10 cellular contexts compared by ENCODE assay signal in the genomic region with DNA sequence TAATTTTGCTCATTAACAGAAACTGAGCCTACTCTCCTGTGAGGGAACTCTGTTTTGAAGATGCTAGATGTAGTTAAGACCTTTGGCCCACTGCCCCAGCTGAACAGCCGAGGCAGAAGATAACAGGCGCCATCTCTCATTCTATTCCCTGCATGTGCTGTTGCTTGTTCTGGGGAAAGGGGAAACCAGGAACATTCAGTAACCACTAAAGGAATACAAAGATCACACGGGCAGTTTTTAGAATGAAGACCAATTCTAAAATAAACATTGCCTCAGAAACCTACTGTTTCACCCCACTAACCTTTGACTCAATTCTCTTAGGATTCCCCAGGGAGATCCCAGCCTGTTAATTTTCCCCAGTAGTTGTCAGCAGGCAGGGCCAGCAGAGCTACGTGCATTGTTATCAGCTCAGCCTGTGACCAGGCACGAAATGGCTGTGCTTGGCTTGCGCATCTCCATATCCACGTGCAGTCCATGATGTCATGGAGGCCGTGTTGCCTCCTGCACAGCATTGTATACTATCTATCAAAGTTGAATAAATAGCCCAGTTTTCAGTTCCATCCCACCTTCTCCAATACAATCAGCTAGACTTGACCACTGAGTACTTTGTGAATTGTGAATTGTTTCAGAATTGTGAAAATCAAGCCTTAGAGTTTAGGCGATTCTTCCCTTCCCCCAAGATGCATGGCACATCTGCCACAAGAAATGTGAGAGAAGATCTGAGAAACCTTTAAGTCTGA. TPM values are rescaled to one million over a fixed set of nuclear protein-coding genes. Genes with fewer than 3 reads are reported as not detected.
A peak's percentile ranks its signal among the peaks of the same experiment; 100 is the strongest.
DNase-seq lines count a peak whose midpoint lies in the region; ATAC-seq and TF ChIP-seq lines count a peak whose summit lies in the region.
"Had no signal": no experiment of that assay in that cellular context is flagged by ENCODE, and none has a peak within 500 bp of the region (broad histone marks: within the 10 kb centered on the region; RNA-seq: fewer than 3 reads in every experiment).

No MANE protein-coding gene starts in this region.

- TF ChIP-seq CTCF in WTC11 (IDR thresholded peaks at IDR 0.05) (no peak), ovary (IDR thresholded peaks at IDR 0.05) (no peak), coronary artery (IDR thresholded peaks at IDR 0.05) (no peak)

- H3K9me3 ChIP-seq in ovary: no peaks in the 10 kb centered on the region

- peaks cover 44% of the 10 kb centered on the region for H3K4me1 Mint-ChIP-seq in WTC11

- DNase-seq in ELF-1 (ENCODE audit: low read depth, low spot score) (peak; percentile 24), WTC11 (ENCODE audit: low spot score) (no peak), Right ventricle myocardium superior (peak; percentile 58), ovary (peak; percentile 20 to 69 (median 34)), NCI-H526 treated with DMSO at 0.1 percent for 48 hours (lab: John Stamatoyannopoulos, UW) (no peak), coronary artery (ENCODE audit: low spot score) (no peak)
- no peak for DNase-seq in NK-92 treated with Interleukin-12 subunit alpha and Interleukin-12 subunit beta, amount 100 ng/mL, for 24 hours (lab: John Stamatoyannopoulos, UW)
- DNase-seq: NCI-H1105 had no signal

- no peaks in the 10 kb centered on the region for H3K36me3 ChIP-seq in ovary

- TF ChIP-seq EP300 in ovary (IDR thresholded peaks at IDR 0.05): no peak

- no peaks in the 10 kb centered on the region for H3K9me3 Mint-ChIP-seq in WTC11
- H3K9me3 Mint-ChIP-seq: T-helper 1 cell treated with Interleukin-12 subunit alpha and Interleukin-12 subunit beta and Interleukin-4 antibody, amounts not matched to agents 30 μg/mL and 1 μg/mL, for 36 hours had no signal

- intact Hi-C loops in Right ventricle myocardium superior (cut with DNase I) (no loop called here), ovary (cut with DNase I) (no loop called here)

- no peak for TF ChIP-seq POLR2A in ovary (IDR thresholded peaks at IDR 0.05)

- CTCF ChIA-PET in WTC11 (lab: Charles Lee): no interaction called here

- POLR2A ChIA-PET in WTC11 (lab: Charles Lee): no interaction called here

- peak; percentile 62 for ATAC-seq in WTC11
- ATAC-seq in Right ventricle myocardium superior (ENCODE audit: poor library complexity): peak; percentile 76
- ATAC-seq in HG03354 (IDR thresholded peaks at IDR 0.05; ENCODE audit: poor library complexity, severe bottlenecking, unreplicated experiment): no peak

- WGBS in ovary, 3 donors: 36 to 46% (median 44%) methylated on average over 9 of the region's 9 CpGs

- H3K27me3 Mint-ChIP-seq in WTC11 (ENCODE audit: low read depth): no peaks in the 10 kb centered on the region

- peaks cover 4% of the 10 kb centered on the region for H3K4me1 ChIP-seq in ovary (ENCODE audit: insufficient read depth)

- H3K27ac ChIP-seq in ovary (no peak overlapping the region), coronary artery (peak overlapping the region in 1 of 2 donors; percentile 4)

- no peaks in the 10 kb centered on the region for H3K36me3 Mint-ChIP-seq in WTC11

- no peak overlapping the region for H3K4me3 Mint-ChIP-seq in WTC11
- H3K4me3 Mint-ChIP-seq: T-helper 1 cell treated with Interleukin-12 subunit alpha and Interleukin-12 subunit beta and Interleukin-4 antibody, amounts not matched to agents 30 μg/mL and 1 μg/mL, for 36 hours had no signal

- H3K27me3 ChIP-seq in ovary: no peaks in the 10 kb centered on the region

- no peak overlapping the region for H3K4me3 ChIP-seq in ovary
- H3K4me3 ChIP-seq in coronary artery: no peak overlapping the region

- peak overlapping the region; percentile 82; the same call in 1 of the 2 replicates for H3K27ac Mint-ChIP-seq in WTC11
- H3K27ac Mint-ChIP-seq: T-helper 1 cell treated with Interleukin-12 subunit alpha and Interleukin-12 subunit beta and Interleukin-4 antibody, amounts not matched to agents 30 μg/mL and 1 μg/mL, for 36 hours had no signal

TF ChIP-seq in WTC11, 78 proteins besides CTCF, POLR2A, EP300 and RAD21:
- TF ChIP-seq ZNF512 (CRISPR knock-in tag; IDR thresholded peaks at IDR 0.05; ENCODE audit: borderline replicate concordance) (no peak), SP1 (CRISPR knock-in tag; conservative IDR thresholded peaks at IDR 0.05) (no peak), PRRX2 (CRISPR knock-in tag; IDR thresholded peaks at IDR 0.05) (no peak), ATF6 (CRISPR knock-in tag; IDR thresholded peaks at IDR 0.05) (no peak), IRF2 (CRISPR knock-in tag; IDR thresholded peaks at IDR 0.05; ENCODE audit: borderline replicate concordance, low read depth) (no peak), RELA (CRISPR knock-in tag; IDR thresholded peaks at IDR 0.05; ENCODE audit: borderline replicate concordance) (no peak), USF2 (CRISPR knock-in tag; IDR thresholded peaks at IDR 0.05) (no peak)
- TF ChIP-seq, protein P1, sequence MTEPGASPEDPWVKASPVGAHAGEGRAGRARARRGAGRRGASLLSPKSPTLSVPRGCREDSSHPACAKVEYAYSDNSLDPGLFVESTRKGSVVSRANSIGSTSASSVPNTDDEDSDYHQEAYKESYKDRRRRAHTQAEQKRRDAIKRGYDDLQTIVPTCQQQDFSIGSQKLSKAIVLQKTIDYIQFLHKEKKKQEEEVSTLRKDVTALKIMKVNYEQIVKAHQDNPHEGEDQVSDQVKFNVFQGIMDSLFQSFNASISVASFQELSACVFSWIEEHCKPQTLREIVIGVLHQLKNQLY (CRISPR knock-in tag; IDR thresholded peaks at IDR 0.05): no peak
- TF ChIP-seq, protein P2, sequence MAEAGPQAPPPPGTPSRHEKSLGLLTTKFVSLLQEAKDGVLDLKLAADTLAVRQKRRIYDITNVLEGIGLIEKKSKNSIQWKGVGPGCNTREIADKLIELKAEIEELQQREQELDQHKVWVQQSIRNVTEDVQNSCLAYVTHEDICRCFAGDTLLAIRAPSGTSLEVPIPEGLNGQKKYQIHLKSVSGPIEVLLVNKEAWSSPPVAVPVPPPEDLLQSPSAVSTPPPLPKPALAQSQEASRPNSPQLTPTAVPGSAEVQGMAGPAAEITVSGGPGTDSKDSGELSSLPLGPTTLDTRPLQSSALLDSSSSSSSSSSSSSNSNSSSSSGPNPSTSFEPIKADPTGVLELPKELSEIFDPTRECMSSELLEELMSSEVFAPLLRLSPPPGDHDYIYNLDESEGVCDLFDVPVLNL (CRISPR knock-in tag; IDR thresholded peaks at IDR 0.05; ENCODE audit: borderline replicate concordance, low read depth): no peak
- TF ChIP-seq, protein P3, sequence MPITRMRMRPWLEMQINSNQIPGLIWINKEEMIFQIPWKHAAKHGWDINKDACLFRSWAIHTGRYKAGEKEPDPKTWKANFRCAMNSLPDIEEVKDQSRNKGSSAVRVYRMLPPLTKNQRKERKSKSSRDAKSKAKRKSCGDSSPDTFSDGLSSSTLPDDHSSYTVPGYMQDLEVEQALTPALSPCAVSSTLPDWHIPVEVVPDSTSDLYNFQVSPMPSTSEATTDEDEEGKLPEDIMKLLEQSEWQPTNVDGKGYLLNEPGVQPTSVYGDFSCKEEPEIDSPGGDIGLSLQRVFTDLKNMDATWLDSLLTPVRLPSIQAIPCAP (CRISPR knock-in tag; IDR thresholded peaks at IDR 0.05): no peak
TF ChIP-seq in WTC11: peak in this region for 0.

RNA-seq across cellular contexts. Expression of gene ANK3, which starts 36.0 kb away (rescaled TPM):
- total RNA-seq in WTC11 (2021) (69.0 to 69.6 TPM (median 69.3 TPM) in 3 replicates), Right ventricle myocardium superior (192 TPM), ovary (10 to 100 TPM; 17.7 to 74.1 (median 36.5) TPM)
- 10 to 100 TPM; 11.4 to 19.3 TPM for polyA plus RNA-seq in ovary

Comparison
In these comparisons a context has a peak if more than half of its experiments do, and no peak if none do; other contexts are left out.
1. DNase-seq: peak in ELF-1 (single experiment), Right ventricle myocardium superior (single experiment) and ovary (5 of 5); none in WTC11 (single experiment), NCI-H526 treated with DMSO at 0.1 percent for 48 hours (single experiment), coronary artery (single experiment) and NK-92 treated with Interleukin-12 subunit alpha and Interleukin-12 subunit beta, amount 100 ng/mL, for 24 hours (single experiment).